In the genomic region with DNA sequence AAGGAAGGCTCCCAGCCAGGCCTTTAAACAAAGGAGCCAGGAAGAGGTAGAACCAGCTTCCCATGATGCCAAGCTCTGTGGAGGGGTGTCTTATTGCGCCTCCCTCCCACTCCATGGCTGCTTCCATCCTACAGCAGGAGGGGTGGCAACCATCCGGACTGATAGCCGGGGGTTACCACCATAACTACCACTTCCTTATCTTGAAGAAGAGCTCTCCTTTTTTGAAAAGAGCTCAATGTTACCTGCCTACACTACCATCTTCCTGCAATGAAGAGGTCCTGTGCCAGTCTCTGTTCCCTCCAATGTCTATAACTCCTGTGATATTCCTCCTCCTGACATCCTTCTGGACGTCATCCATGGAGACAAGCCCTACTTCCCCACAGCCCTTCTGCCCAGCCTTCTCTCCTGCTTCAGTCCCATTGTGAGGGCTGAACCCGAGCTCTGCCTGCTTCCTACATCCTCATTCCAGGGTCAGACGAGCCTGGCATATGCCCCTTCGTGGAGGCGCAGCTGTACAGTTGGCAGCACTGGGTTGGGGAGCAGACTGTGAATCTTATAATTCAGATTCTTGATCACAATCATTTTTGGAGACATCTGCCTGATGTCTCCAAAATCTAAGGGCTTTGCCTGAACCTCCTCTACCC, we compare ENCODE assay signal across 21 cellular contexts. TPM values are rescaled to one million over a fixed set of nuclear protein-coding genes. Genes with fewer than 3 reads are reported as not detected.
A peak's percentile ranks its signal among the peaks of the same experiment; 100 is the strongest.
DNase-seq lines count a peak whose midpoint lies in the region; ATAC-seq, FAIRE-seq and TF ChIP-seq lines count a peak whose summit lies in the region.
"Had no signal": no experiment of that assay in that cellular context is flagged by ENCODE, and none has a peak within 500 bp of the region (broad histone marks: within the 10 kb centered on the region; RNA-seq: fewer than 3 reads in every experiment).

No MANE protein-coding gene starts in this region.

- FAIRE-seq in GM12891 (lab: Jason Lieb, UNC), result no peak
- FAIRE-seq: D721Med, G401.6, GM12892 had no signal

- H3K9me2 ChIP-seq in PC-3 (replicated peaks; ENCODE audit: low read length), result no peaks in the 10 kb centered on the region

- H3K9me3 Mint-ChIP-seq in chondrocyte (ENCODE audit: low read depth), result no peaks in the 10 kb centered on the region
- H3K9me3 Mint-ChIP-seq: activated naive CD4-positive, alpha-beta T cell treated with anti-CD3 and anti-CD28 coated beads, Interleukin-2, amount 50 U/mL, for 24 hours; activated T-cell treated with anti-CD3 and anti-CD28 coated beads, Interleukin-2, amount 50 U/mL, for 24 hours; IgD-negative memory B cell had no signal

- peaks cover 4% of the 10 kb centered on the region for H3K36me3 Mint-ChIP-seq in chondrocyte (ENCODE audit: low read depth)
- H3K36me3 Mint-ChIP-seq: activated naive CD4-positive, alpha-beta T cell treated with anti-CD3 and anti-CD28 coated beads, Interleukin-2, amount 50 U/mL, for 24 hours had no signal

- H3K4me1 ChIP-seq in PC-3 (ENCODE audit: insufficient read depth, low read length) (peaks cover 9% of the 10 kb centered on the region), sigmoid colon (peaks cover 0 to 100% (median 100%) of the 10 kb centered on the region in 4 donors)

- 76 to 77% methylated on average over 8 of the region's 8 CpGs for WGBS in sigmoid colon, 2 donors

- H3K27me3 Mint-ChIP-seq in chondrocyte (ENCODE audit: low read depth), result no peaks in the 10 kb centered on the region
- H3K27me3 Mint-ChIP-seq: activated naive CD4-positive, alpha-beta T cell treated with anti-CD3 and anti-CD28 coated beads, Interleukin-2, amount 50 U/mL, for 24 hours; activated T-cell treated with anti-CD3 and anti-CD28 coated beads, Interleukin-2, amount 50 U/mL, for 24 hours had no signal

- TF ChIP-seq EP300 in sigmoid colon (IDR thresholded peaks at IDR 0.05), result no peak

- BruUV-seq in PC-3 (replicated peaks; lab: Mats Ljungman, UMichigan), result TSS peak; percentile 5

- H3K79me2 ChIP-seq in PC-3 (ENCODE audit: low read length), result peaks cover 18% of the 10 kb centered on the region

- TF ChIP-seq CTCF in PC-3 (conservative IDR thresholded peaks at IDR 0.05; ENCODE audit: low read depth, low read length), result no peak
- TF ChIP-seq CTCF in chondrocyte (IDR thresholded peaks at IDR 0.05), result no peak
- TF ChIP-seq CTCF in sigmoid colon (IDR thresholded peaks at IDR 0.05), result no peak

- ATAC-seq in PC-3 (peak; percentile 2; the same call in 1 of the 2 replicates), left lobe of liver (no peak)

- H3K9me3 ChIP-seq in PC-3 (ENCODE audit: low read length) (no peaks in the 10 kb centered on the region), sigmoid colon (no peaks in the 10 kb centered on the region)

- H3K27ac Mint-ChIP-seq in chondrocyte (ENCODE audit: unreplicated experiment), result peak overlapping the region; percentile 87
- H3K27ac Mint-ChIP-seq: activated naive CD4-positive, alpha-beta T cell treated with anti-CD3 and anti-CD28 coated beads, Interleukin-2, amount 50 U/mL, for 24 hours; activated T-cell treated with anti-CD3 and anti-CD28 coated beads, Interleukin-2, amount 50 U/mL, for 24 hours; IgD-negative memory B cell had no signal

- H3K4me3 ChIP-seq in PC-3 (ENCODE audit: low read length) (no peak overlapping the region), sigmoid colon (no peak overlapping the region)

- CTCF ChIA-PET in PC-3 (lab: Charles Lee), result no interaction called here

- no peak overlapping the region for H3K4me2 ChIP-seq in PC-3 (ENCODE audit: low read length)

- H3K4me1 Mint-ChIP-seq in chondrocyte (ENCODE audit: low read depth), result peaks cover 95% of the 10 kb centered on the region

- H2AFZ ChIP-seq in PC-3 (ENCODE audit: low read length), result no peak overlapping the region

- H3K27me3 ChIP-seq in PC-3 (ENCODE audit: low read length), result no peaks in the 10 kb centered on the region
- no peaks in the 10 kb centered on the region for H3K27me3 ChIP-seq in sigmoid colon

- POLR2A ChIA-PET in PC-3 (lab: Charles Lee; ENCODE audit: unreplicated experiment), result no interaction called here

- no peaks in the 10 kb centered on the region for H4K20me1 ChIP-seq in PC-3 (ENCODE audit: low read length)

- H3K27ac ChIP-seq in PC-3 (ENCODE audit: low read length), result no peak overlapping the region
- peak overlapping the region; percentile 97 to 99 (median 99) for H3K27ac ChIP-seq in sigmoid colon
- H3K27ac ChIP-seq: epithelial cell of prostate had no signal

- intact Hi-C loops in PC-3 (cut with micrococcal nuclease) (no loop called here), sigmoid colon (cut with DNase I) (loop anchor here (5.0 to 10.0 kb wide), 2 partner anchors 230 to 857 kb away; no protein-coding TSS in a partner anchor)

- H3F3A ChIP-seq in PC-3 (ENCODE audit: low read length, unreplicated experiment), result peaks cover 21% of the 10 kb centered on the region

- DNase-seq in GM12891 (ENCODE audit: insufficient read length, low spot score) (no peak), PC-3 (no peak), chondrocyte (ENCODE audit: low spot score) (no peak), sigmoid colon (no peak), NOMO-1 treated with dmso at 0.1 percent for 144 hours (lab: John Stamatoyannopoulos, UW; ENCODE audit: unreplicated experiment) (no peak), left lobe of liver (ENCODE audit: low spot score) (no peak), foreskin melanocyte (no peak)
- DNase-seq: activated CD4-positive, alpha-beta T cell treated with anti-CD3 and anti-CD28 coated beads, Interleukin-2, amount 50 U/mL, for 48 hours; activated T-cell treated with anti-CD3 and anti-CD28 coated beads, Interleukin-2, amount 50 U/mL, for 24 hours; AML-193; NCI-H1048; NCI-H2081; NCI-H524 had no signal

- no peak overlapping the region for H3K4me3 Mint-ChIP-seq in chondrocyte (ENCODE audit: unreplicated experiment)
- H3K4me3 Mint-ChIP-seq: activated naive CD4-positive, alpha-beta T cell treated with anti-CD3 and anti-CD28 coated beads, Interleukin-2, amount 50 U/mL, for 24 hours; activated T-cell treated with anti-CD3 and anti-CD28 coated beads, Interleukin-2, amount 50 U/mL, for 24 hours had no signal

- peaks cover 37% of the 10 kb centered on the region for H3K36me3 ChIP-seq in PC-3 (ENCODE audit: low read depth, low read length)
- peaks cover 17 to 27% (median 21%) of the 10 kb centered on the region in 4 donors for H3K36me3 ChIP-seq in sigmoid colon

- no peak overlapping the region for H3K9ac ChIP-seq in PC-3 (ENCODE audit: low read length)

- no peak for TF ChIP-seq POLR2A in GM12891 (IDR thresholded peaks at IDR 0.05; ENCODE audit: low read depth, low read length)
- no peak for TF ChIP-seq POLR2A in sigmoid colon (IDR thresholded peaks at IDR 0.05)

TF ChIP-seq in GM12891, 5 proteins besides CTCF, POLR2A, EP300 and RAD21:
- TF ChIP-seq TAF1 (IDR thresholded peaks at IDR 0.05; ENCODE audit: low read depth, low read length) (no peak), SPI1 (IDR thresholded peaks at IDR 0.05; ENCODE audit: low read depth, low read length) (peak; percentile 39; the same call in 1 of the 2 replicates)

RNA-seq across cellular contexts. Expression of gene CCDC9B, which starts 8.5 kb away (rescaled TPM):
- 0.06 TPM for polyA plus RNA-seq in GM12891 (2012; ENCODE audit: low read depth, missing spikeins)
- total RNA-seq in PC-3 (2014; rRNA removed), result 56.1 and 101 TPM in 2 replicates
- 55.4 to 60.0 TPM (median 58.0 TPM) in 3 replicates for total RNA-seq in chondrocyte
- 10 to 100 TPM; 43.9 to 97.2 (median 65.3) TPM for total RNA-seq in sigmoid colon
- polyA plus RNA-seq in sigmoid colon, result 10 to 100 TPM in 1 of 3 donors, 1 to 10 TPM in 2; 5.1 to 33.4 (median 7.8) TPM
- total RNA-seq in left lobe of liver, result 16.6 TPM
- polyA plus RNA-seq: neural cell had no signal

RNA-seq across cellular contexts. Expression of gene INAFM2, which starts 8.8 kb away (rescaled TPM):
- polyA plus RNA-seq in GM12891 (2012; ENCODE audit: low read depth, missing spikeins), result 3.0 TPM
- total RNA-seq in PC-3 (2014; rRNA removed) (22.1 and 32.1 TPM in 2 replicates), chondrocyte (68.8 to 128 TPM (median 80.6 TPM) in 3 replicates), sigmoid colon (10 to 100 TPM; 41.0 to 63.1 (median 51.8) TPM), left lobe of liver (7.7 TPM)
- polyA plus RNA-seq in sigmoid colon, result 10 to 100 TPM in 1 of 3 donors, 1 to 10 TPM in 2; 6.6 to 13.4 (median 9.0) TPM

RNA-seq across cellular contexts. Expression of gene PHGR1, which starts 18.6 kb away (rescaled TPM):
- polyA plus RNA-seq in GM12891 (2012; ENCODE audit: low read depth, missing spikeins), result not detected
- total RNA-seq in PC-3 (2014; rRNA removed) (not detected in 2 replicates), chondrocyte (not detected in 3 replicates), sigmoid colon (1 to 10 TPM in 1 of 4 donors, not detected in 3; 8.2 TPM), left lobe of liver (not detected)
- over 10,000 TPM; 12,817 to 35,077 (median 19,474) TPM for polyA plus RNA-seq in sigmoid colon
- total RNA-seq: dermis microvascular lymphatic vessel endothelial cell had no signal
- polyA plus RNA-seq: IgD-negative memory B cell, neural cell had no signal

RNA-seq across cellular contexts. Expression of gene PLCB2, which starts 24.5 kb away (rescaled TPM):
- 22.2 TPM for polyA plus RNA-seq in GM12891 (2012; ENCODE audit: low read depth, missing spikeins)
- total RNA-seq in PC-3 (2014; rRNA removed) (1.3 and 3.2 TPM in 2 replicates), chondrocyte (1.4 to 3.4 TPM (median 2.8 TPM) in 3 replicates), sigmoid colon (10 to 100 TPM in 2 of 4 donors, 1 to 10 TPM in 2; 5.4 to 12.5 (median 9.4) TPM), left lobe of liver (8.7 TPM)
- polyA plus RNA-seq in sigmoid colon, result 10 to 100 TPM in 1 of 3 donors, 1 to 10 TPM in 2; 2.4 to 27.5 (median 2.8) TPM
- total RNA-seq: dermis microvascular lymphatic vessel endothelial cell had no signal

RNA-seq across cellular contexts. Expression of gene DISP2, which starts 25.8 kb away (rescaled TPM):
- polyA plus RNA-seq in GM12891 (2012; ENCODE audit: low read depth, missing spikeins), result 0.35 TPM
- total RNA-seq in PC-3 (2014; rRNA removed), result 0.87 and 2.7 TPM in 2 replicates
- 1.3 to 2.2 TPM (median 1.4 TPM) in 3 replicates for total RNA-seq in chondrocyte
- total RNA-seq in sigmoid colon, result 1 to 10 TPM in 1 of 4 donors, under 1 TPM in 3; 0.16 to 1.1 (median 0.38) TPM
- 1 to 10 TPM; 1.8 to 3.0 (median 2.8) TPM for polyA plus RNA-seq in sigmoid colon
- total RNA-seq in left lobe of liver, result 0.25 TPM
